Comparison of ENCODE assay signal across 1 cellular context in the genomic region with DNA sequence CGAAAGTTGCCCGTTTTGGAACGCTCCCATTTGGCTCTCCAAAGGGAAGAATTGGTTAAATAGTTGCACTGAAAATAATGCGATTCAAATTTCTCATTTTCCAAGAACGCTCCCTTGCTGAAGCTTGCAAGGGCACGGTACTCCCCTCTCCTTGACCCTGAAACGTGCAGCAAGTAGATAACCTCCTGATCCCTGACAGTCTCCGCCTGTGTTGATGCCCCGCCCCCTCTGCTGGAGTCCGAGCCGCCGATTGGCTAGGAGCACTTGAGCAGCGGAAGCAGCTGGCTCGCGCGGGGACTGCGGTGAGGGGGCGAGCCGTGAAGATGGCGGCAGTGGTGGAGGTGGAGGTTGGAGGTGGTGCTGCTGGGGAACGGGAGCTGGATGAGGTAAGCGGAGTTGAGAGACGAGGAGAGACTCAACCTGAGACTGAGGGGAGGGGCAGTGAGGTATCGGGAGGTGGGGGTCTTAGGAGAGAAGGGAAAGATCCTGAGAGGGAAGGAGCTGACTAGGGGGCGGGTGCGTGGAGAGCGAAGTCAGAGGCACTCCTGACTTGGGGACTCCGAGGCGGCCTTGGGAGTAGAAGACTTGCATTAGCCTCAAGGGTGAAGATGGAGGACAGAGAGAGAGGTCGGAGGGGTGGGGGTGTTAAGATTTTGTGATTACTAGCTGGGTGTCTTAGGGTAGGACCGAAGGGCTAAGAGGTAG.
TF ChIP-seq lines count a peak whose summit lies in the region.

A gene (plus strand): TSS at position 308 of the 705 bp plus-strand sequence. CDS start 16 bp downstream, at position 324.

TF ChIP-seq in SK-N-SH, 30 proteins besides CTCF, POLR2A, EP300 and RAD21 (continued from another document):
- TF ChIP-seq NFIC (IDR thresholded peaks at IDR 0.05; ENCODE audit: borderline replicate concordance) (no peak), EZH2phosphoT487 (IDR thresholded peaks at IDR 0.05; ENCODE audit: borderline replicate concordance, low read depth) (no peak), JUND (IDR thresholded peaks at IDR 0.05) (no peak), FOXM1 (IDR thresholded peaks at IDR 0.05; ENCODE audit: low read depth) (no peak), SIN3A (IDR thresholded peaks at IDR 0.05; ENCODE audit: borderline replicate concordance, low read depth, low read length) (no peak), TAF1 (IDR thresholded peaks at IDR 0.05; ENCODE audit: borderline replicate concordance, low read depth, low read length) (peak; percentile 95), FOXJ3 (CRISPR knock-in tag; IDR thresholded peaks at IDR 0.05) (peak; percentile 51; the same call in 1 of the 2 replicates), MXI1 (IDR thresholded peaks at IDR 0.05; ENCODE audit: low read depth, low read length) (peak; percentile 52; the same call in 1 of the 2 replicates), RCOR1 (IDR thresholded peaks at IDR 0.05; ENCODE audit: low read length) (0 out of 2 replicates have a peak, but pooled peaks have one; percentile 3), SMC3 (IDR thresholded peaks at IDR 0.05; ENCODE audit: low read depth, low read length) (no peak), RXRA (IDR thresholded peaks at IDR 0.05; ENCODE audit: borderline replicate concordance, low read depth) (no peak), TEAD4 (IDR thresholded peaks at IDR 0.05; ENCODE audit: borderline replicate concordance, insufficient read depth) (no peak), TCF12 (IDR thresholded peaks at IDR 0.05) (peak; percentile 18; the same call in 1 of the 2 replicates), ELF1 (IDR thresholded peaks at IDR 0.05) (no peak)
- TF ChIP-seq, protein P1, sequence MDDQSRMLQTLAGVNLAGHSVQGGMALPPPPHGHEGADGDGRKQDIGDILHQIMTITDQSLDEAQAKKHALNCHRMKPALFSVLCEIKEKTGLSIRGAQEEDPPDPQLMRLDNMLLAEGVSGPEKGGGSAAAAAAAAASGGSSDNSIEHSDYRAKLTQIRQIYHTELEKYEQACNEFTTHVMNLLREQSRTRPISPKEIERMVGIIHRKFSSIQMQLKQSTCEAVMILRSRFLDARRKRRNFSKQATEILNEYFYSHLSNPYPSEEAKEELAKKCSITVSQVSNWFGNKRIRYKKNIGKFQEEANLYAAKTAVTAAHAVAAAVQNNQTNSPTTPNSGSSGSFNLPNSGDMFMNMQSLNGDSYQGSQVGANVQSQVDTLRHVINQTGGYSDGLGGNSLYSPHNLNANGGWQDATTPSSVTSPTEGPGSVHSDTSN (IDR thresholded peaks at IDR 0.05), result peak; percentile 65
- TF ChIP-seq, protein P2, sequence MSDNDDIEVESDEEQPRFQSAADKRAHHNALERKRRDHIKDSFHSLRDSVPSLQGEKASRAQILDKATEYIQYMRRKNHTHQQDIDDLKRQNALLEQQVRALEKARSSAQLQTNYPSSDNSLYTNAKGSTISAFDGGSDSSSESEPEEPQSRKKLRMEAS (IDR thresholded peaks at IDR 0.05; ENCODE audit: low read depth), result peak; percentile 57
- TF ChIP-seq, protein P3, sequence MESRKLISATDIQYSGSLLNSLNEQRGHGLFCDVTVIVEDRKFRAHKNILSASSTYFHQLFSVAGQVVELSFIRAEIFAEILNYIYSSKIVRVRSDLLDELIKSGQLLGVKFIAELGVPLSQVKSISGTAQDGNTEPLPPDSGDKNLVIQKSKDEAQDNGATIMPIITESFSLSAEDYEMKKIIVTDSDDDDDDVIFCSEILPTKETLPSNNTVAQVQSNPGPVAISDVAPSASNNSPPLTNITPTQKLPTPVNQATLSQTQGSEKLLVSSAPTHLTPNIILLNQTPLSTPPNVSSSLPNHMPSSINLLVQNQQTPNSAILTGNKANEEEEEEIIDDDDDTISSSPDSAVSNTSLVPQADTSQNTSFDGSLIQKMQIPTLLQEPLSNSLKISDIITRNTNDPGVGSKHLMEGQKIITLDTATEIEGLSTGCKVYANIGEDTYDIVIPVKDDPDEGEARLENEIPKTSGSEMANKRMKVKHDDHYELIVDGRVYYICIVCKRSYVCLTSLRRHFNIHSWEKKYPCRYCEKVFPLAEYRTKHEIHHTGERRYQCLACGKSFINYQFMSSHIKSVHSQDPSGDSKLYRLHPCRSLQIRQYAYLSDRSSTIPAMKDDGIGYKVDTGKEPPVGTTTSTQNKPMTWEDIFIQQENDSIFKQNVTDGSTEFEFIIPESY (IDR thresholded peaks at IDR 0.05; ENCODE audit: borderline replicate concordance, low read depth), result peak; percentile 91; the same call in 1 of the 2 replicates
- TF ChIP-seq, protein P4, sequence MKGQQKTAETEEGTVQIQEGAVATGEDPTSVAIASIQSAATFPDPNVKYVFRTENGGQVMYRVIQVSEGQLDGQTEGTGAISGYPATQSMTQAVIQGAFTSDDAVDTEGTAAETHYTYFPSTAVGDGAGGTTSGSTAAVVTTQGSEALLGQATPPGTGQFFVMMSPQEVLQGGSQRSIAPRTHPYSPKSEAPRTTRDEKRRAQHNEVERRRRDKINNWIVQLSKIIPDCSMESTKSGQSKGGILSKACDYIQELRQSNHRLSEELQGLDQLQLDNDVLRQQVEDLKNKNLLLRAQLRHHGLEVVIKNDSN (IDR thresholded peaks at IDR 0.05; ENCODE audit: borderline replicate concordance, low read depth), result no peak
